Comparison of ENCODE assay signal across 18 cellular contexts in the genomic region with DNA sequence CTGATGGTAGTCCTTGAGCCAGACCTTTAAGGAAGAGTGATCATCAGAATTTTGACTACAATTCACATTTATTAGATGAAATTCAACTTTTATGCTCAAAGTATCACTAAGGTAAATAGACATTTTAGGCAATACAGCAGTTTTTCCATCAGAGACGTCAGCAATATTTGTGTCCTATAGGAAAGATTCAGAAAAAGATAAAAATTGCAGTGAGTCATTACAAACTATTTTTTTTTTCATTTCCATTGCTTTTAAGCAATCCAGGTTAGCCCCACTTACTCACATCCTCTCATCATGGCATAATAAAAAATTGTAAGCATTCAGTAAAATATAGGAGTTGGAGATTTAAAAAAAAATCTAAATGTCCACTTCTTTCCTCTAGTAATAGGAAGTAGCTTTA. TPM values are rescaled to one million over a fixed set of nuclear protein-coding genes. Genes with fewer than 3 reads are reported as not detected.
DNase-seq lines count a peak whose midpoint lies in the region; ATAC-seq, FAIRE-seq and TF ChIP-seq lines count a peak whose summit lies in the region.
"Had no signal": no experiment of that assay in that cellular context is flagged by ENCODE, and none has a peak within 500 bp of the region (broad histone marks: within the 10 kb centered on the region; RNA-seq: fewer than 3 reads in every experiment).

No MANE protein-coding gene starts in this region.

- no peak overlapping the region for H3K4me2 ChIP-seq in PC-3 (ENCODE audit: low read length)
- H3K4me2 ChIP-seq: A549 had no signal

- intact Hi-C loops in PC-3 (cut with micrococcal nuclease) = no loop called here

- peak; percentile 27; the same call in 1 of the 2 replicates for ATAC-seq in PC-3
- ATAC-seq: A549 had no signal

- CTCF ChIA-PET in PC-3 (lab: Charles Lee) = no interaction called here

- H4K20me1 ChIP-seq in PC-3 (ENCODE audit: low read length) = no peaks in the 10 kb centered on the region

- no peaks in the 10 kb centered on the region for H3F3A ChIP-seq in PC-3 (ENCODE audit: low read length, unreplicated experiment)

- H3K9me2 ChIP-seq in PC-3 (replicated peaks; ENCODE audit: low read length) = no peaks in the 10 kb centered on the region

- H3K27me3 ChIP-seq in PC-3 (ENCODE audit: low read length) = no peaks in the 10 kb centered on the region
- H3K27me3 ChIP-seq: SJCRH30 had no signal

- H3K79me2 ChIP-seq in PC-3 (ENCODE audit: low read length) = no peaks in the 10 kb centered on the region

- no TSS peak for BruUV-seq in PC-3 (replicated peaks; lab: Mats Ljungman, UMichigan)

- TF ChIP-seq CTCF in PC-3 (conservative IDR thresholded peaks at IDR 0.05; ENCODE audit: low read depth, low read length) (no peak), choroid plexus epithelial cell (conservative IDR thresholded peaks at IDR 0.05; ENCODE audit: low read depth, low read length) (no peak)

- no peak overlapping the region for H3K9ac ChIP-seq in PC-3 (ENCODE audit: low read length)

- no peak overlapping the region for H2AFZ ChIP-seq in PC-3 (ENCODE audit: low read length)

- no peaks in the 10 kb centered on the region for H3K9me3 ChIP-seq in PC-3 (ENCODE audit: low read length)
- H3K9me3 ChIP-seq: A549, SJCRH30 had no signal

- DNase-seq in ELR (ENCODE audit: low read depth) (peak; percentile 79), PC-3 (peak; percentile 18), choroid plexus epithelial cell (ENCODE audit: low read depth) (peak; percentile 61), glomerular endothelial cell (ENCODE audit: extremely low read depth, low read depth, low spot score) (peak; percentile 14), urothelium cell line (ENCODE audit: low spot score) (no peak), dedifferentiated amniotic fluid mesenchymal stem cell (ENCODE audit: extremely low spot score) (no peak), cerebellar cortex (ENCODE audit: low spot score) (no peak)
- DNase-seq: C1 segment of cervical spinal cord, DMS79 treated with DMSO at 0.1 percent for 48 hours, GF-D8, NCI-H1105 treated with DMSO at 0.1 percent for 48 hours, NCI-H1930, NCI-H446, OCI-M1, SJCRH30 had no signal

- POLR2A ChIA-PET in PC-3 (lab: Charles Lee; ENCODE audit: unreplicated experiment) = no interaction called here

- no peaks in the 10 kb centered on the region for H3K4me1 ChIP-seq in PC-3 (ENCODE audit: insufficient read depth, low read length)
- H3K4me1 ChIP-seq: A549, SJCRH30 had no signal

- no peak for FAIRE-seq in urothelium cell line (lab: Jason Lieb, UNC)
- FAIRE-seq: A549, H1 had no signal

- no peak overlapping the region for H3K27ac ChIP-seq in PC-3 (ENCODE audit: low read length)
- H3K27ac ChIP-seq: A549, RWPE1, SJCRH30 had no signal

- H3K4me3 ChIP-seq in PC-3 (ENCODE audit: low read length) = no peak overlapping the region
- H3K4me3 ChIP-seq in choroid plexus epithelial cell (ENCODE audit: low read depth, low read length) = no peak overlapping the region
- H3K4me3 ChIP-seq: A549, SJCRH30 had no signal

- no peaks in the 10 kb centered on the region for H3K36me3 ChIP-seq in PC-3 (ENCODE audit: low read depth, low read length)
- H3K36me3 ChIP-seq: SJCRH30 had no signal

RNA-seq across cellular contexts. Expression of gene MSANTD4, which starts 46.9 kb away (rescaled TPM):
- total RNA-seq in PC-3 (2014; rRNA removed) (18.0 and 33.7 TPM in 2 replicates), glomerular endothelial cell (16.6 and 20.6 TPM in 2 replicates)

Comparison
In these comparisons a context has a peak if more than half of its experiments do, and no peak if none do; other contexts are left out.
1. DNase-seq: peak in ELR (single experiment), PC-3 (single experiment), choroid plexus epithelial cell (single experiment) and glomerular endothelial cell (single experiment); none in urothelium cell line (single experiment), dedifferentiated amniotic fluid mesenchymal stem cell (single experiment) and cerebellar cortex (single experiment).